Comparison of ENCODE assay signal across 7 cellular contexts in the genomic region with DNA sequence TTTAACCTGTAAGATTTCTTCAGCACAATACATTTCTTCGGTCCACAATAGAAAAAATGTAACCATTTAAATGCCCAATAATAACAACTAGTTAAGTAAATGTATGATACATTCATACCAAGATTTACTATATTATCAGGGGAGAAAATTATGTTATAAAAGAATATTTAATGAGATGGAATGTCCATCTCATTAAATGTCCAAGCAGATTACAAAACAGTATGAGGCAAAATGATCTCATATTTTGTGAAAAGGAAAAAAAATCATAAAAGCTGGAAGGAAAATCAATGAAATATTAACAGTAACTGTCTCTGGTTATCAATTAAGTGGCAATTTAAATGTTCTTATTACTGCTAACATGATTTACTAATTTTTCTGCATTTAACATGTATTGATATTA. TPM values are rescaled to one million over a fixed set of nuclear protein-coding genes. Genes with fewer than 3 reads are reported as not detected.
"Had no signal": no experiment of that assay in that cellular context is flagged by ENCODE, and none has a peak within 500 bp of the region (broad histone marks: within the 10 kb centered on the region; RNA-seq: fewer than 3 reads in every experiment).

No MANE protein-coding gene starts in this region.

- H3K36me3 Mint-ChIP-seq: IgD-negative memory B cell had no signal

- H3K4me3 ChIP-seq: K562 had no signal

- FAIRE-seq: HepG2, HTR-8/SVneo, K562 had no signal

- H3K4me3 Mint-ChIP-seq: IgD-negative memory B cell had no signal

- H3K9me3 Mint-ChIP-seq: IgD-negative memory B cell had no signal

- DNase-seq: IMR-90, KBM-7 had no signal

- H3K27ac ChIP-seq: HL-60 had no signal

- H3K4me1 Mint-ChIP-seq: IgD-negative memory B cell had no signal

- H3K27ac Mint-ChIP-seq: IgD-negative memory B cell had no signal

RNA-seq across cellular contexts. Expression of a gene that starts 10.1 kb away (rescaled TPM):
- total RNA-seq: IMR-90 had no signal
